ENCODE assay signal across 14 cellular contexts in the genomic region with DNA sequence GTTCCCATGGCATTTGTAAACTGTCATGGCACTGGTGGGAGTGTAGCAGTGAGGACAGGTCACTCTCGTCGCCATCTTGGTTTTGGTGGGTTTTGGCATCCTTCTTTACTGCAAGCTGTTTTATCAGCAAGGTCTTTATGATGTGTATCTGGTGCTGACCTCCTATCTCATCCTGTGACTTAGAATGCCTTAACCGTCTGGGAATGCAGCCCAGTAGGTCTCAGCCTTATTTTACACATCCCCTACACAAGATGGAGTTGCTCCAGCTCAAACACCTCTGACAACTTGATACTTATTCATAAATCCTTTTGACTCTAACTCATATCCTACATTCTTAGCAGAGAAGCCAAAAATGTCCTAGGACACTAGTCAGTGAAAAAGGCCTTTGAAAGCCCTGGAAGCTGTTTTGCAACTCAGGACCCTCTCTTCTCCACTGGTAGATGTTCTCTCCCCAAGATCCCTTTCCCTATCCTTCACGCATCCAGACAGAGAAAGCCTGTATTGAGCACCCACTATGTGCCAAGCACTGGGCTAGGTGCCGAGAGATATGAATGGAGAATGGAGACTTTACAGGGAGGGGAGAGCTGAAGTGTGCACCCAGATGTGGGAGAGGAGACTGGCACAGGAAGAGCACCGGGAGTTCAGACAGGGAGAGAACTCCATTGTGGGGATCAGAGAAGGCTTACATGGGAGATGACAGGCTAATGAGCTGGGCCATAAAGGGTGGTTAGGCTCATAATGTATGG. TPM values are rescaled to one million over a fixed set of nuclear protein-coding genes. Genes with fewer than 3 reads are reported as not detected.
DNase-seq lines count a peak whose midpoint lies in the region; ATAC-seq, FAIRE-seq and TF ChIP-seq lines count a peak whose summit lies in the region.
"Had no signal": no experiment of that assay in that cellular context is flagged by ENCODE, and none has a peak within 500 bp of the region (broad histone marks: within the 10 kb centered on the region; RNA-seq: fewer than 3 reads in every experiment).

No MANE protein-coding gene starts in this region.

- H4K20me1 ChIP-seq in H1 (replicated peaks in 1 of 2; ENCODE audit: control insufficient read depth in 1 of 2, insufficient read depth in 2 of 2, low read length in 2 of 2) (no peaks in the 10 kb centered on the region), neural progenitor cell (ENCODE audit: low read depth) (no peaks in the 10 kb centered on the region)

- no peak overlapping the region for H3K56ac ChIP-seq in H1 (replicated peaks; ENCODE audit: insufficient read length, low read depth, low read length)

- ATAC-seq in GM19023 (IDR thresholded peaks at IDR 0.05; ENCODE audit: unreplicated experiment): no peak
- no peak for ATAC-seq in HG03175 (IDR thresholded peaks at IDR 0.05; ENCODE audit: unreplicated experiment)

- H3K27me3 ChIP-seq in H1 (replicated peaks in 1 of 4; ENCODE audit: control insufficient read depth in 3 of 4, extremely low read depth in 1 of 4, insufficient read depth in 3 of 4, low read length in 3 of 4) (peaks cover 0 to 4% (median under 1%) of the 10 kb centered on the region in 4 experiments; a peak in 2 of 7 replicates), neural progenitor cell (peaks cover 15% of the 10 kb centered on the region), small intestine (ENCODE audit: control insufficient read depth in 2 of 2, insufficient read depth in 2 of 2, low read length in 2 of 2) (no peaks in the 10 kb centered on the region)

- peaks cover 17% of the 10 kb centered on the region for H3K4me1 Mint-ChIP-seq in neural progenitor cell
- H3K4me1 Mint-ChIP-seq: natural killer cell had no signal

- H3K9ac ChIP-seq in SK-N-MC (ENCODE audit: insufficient read length) (no peak overlapping the region), H1 (replicated peaks in 1 of 4; ENCODE audit: extremely low read depth in 1 of 4, low read depth in 3 of 4, low read length in 3 of 4) (no peak overlapping the region), neural progenitor cell (no peak overlapping the region)

- H3K9me3 ChIP-seq in SK-N-MC (ENCODE audit: low read depth, low read length) (no peaks in the 10 kb centered on the region), H1 (ENCODE audit: insufficient read depth in 2 of 2, low read depth in 1 of 2, low read length in 1 of 2) (no peaks in the 10 kb centered on the region), neural progenitor cell (ENCODE audit: low read depth) (no peaks in the 10 kb centered on the region), small intestine (ENCODE audit: control insufficient read depth, low read depth) (no peaks in the 10 kb centered on the region)
- H3K9me3 ChIP-seq: lower lobe of right lung, thoracic aorta had no signal

- no peak overlapping the region for H2BK5ac ChIP-seq in H1 (ENCODE audit: low read depth, low read length)

- 0 out of 2 replicates have a peak overlapping the region, but pooled peaks have one; percentile 18 for H2BK15ac ChIP-seq in H1 (ENCODE audit: low read length)

- H3K79me2 ChIP-seq in H1 (ENCODE audit: control insufficient read depth in 1 of 2, insufficient read depth in 2 of 2, low read length in 2 of 2) (no peaks in the 10 kb centered on the region), neural progenitor cell (ENCODE audit: low read depth) (no peaks in the 10 kb centered on the region)

- TF ChIP-seq RAD21 in H1 (IDR thresholded peaks at IDR 0.05 in 1 of 2, conservative IDR thresholded peaks at IDR 0.05 in 1 of 2; ENCODE audit: low read depth in 2 of 2, low read length in 2 of 2): no peak

- H4K91ac ChIP-seq in H1 (replicated peaks; ENCODE audit: insufficient read length, low read length): no peak overlapping the region

- no peak overlapping the region for H3K4me3 Mint-ChIP-seq in neural progenitor cell
- H3K4me3 Mint-ChIP-seq: activated CD4-positive, alpha-beta memory T cell treated with anti-CD3 and anti-CD28 coated beads for 36 hours; natural killer cell; T-helper 1 cell treated with Interleukin-12 subunit alpha and Interleukin-12 subunit beta and Interleukin-4 antibody, amounts not matched to agents 30 μg/mL and 1 μg/mL, for 36 hours; WTC11 had no signal

- H3K4me1 ChIP-seq in H1 (replicated peaks in 1 of 4; ENCODE audit: control insufficient read depth in 3 of 4, insufficient read depth in 4 of 4, low read length in 3 of 4): peaks cover 3 to 5% (median 5%) of the 10 kb centered on the region in 4 experiments; a peak in 6 of 7 replicates
- no peaks in the 10 kb centered on the region for H3K4me1 ChIP-seq in neural progenitor cell
- peaks cover 0 to 3% of the 10 kb centered on the region in 2 donors for H3K4me1 ChIP-seq in small intestine (ENCODE audit: control insufficient read depth in 2 of 2, insufficient read depth in 1 of 2, low read depth in 1 of 2, low read length in 1 of 2)

- H2BK120ac ChIP-seq in H1 (replicated peaks; ENCODE audit: low read depth, low read length): no peak overlapping the region

- H3F3A ChIP-seq in neural progenitor cell (ENCODE audit: low read depth): peaks cover 5% of the 10 kb centered on the region

- H3K27me3 Mint-ChIP-seq in neural progenitor cell (ENCODE audit: insufficient read depth, low read depth): peaks cover 5% of the 10 kb centered on the region
- H3K27me3 Mint-ChIP-seq: activated CD4-positive, alpha-beta memory T cell treated with anti-CD3 and anti-CD28 coated beads for 36 hours had no signal

- no peak overlapping the region for H3K27ac Mint-ChIP-seq in neural progenitor cell
- H3K27ac Mint-ChIP-seq: activated CD4-positive, alpha-beta memory T cell treated with anti-CD3 and anti-CD28 coated beads for 36 hours; natural killer cell; T-helper 1 cell treated with Interleukin-12 subunit alpha and Interleukin-12 subunit beta and Interleukin-4 antibody, amounts not matched to agents 30 μg/mL and 1 μg/mL, for 36 hours; WTC11 had no signal

- no peak overlapping the region for H3K4me3 ChIP-seq in SK-N-MC
- no peak overlapping the region for H3K4me3 ChIP-seq in H1 (ENCODE audit: extremely low read depth in 1 of 4, insufficient read depth in 2 of 4, low read depth in 3 of 4, low read length in 4 of 4)
- no peak overlapping the region for H3K4me3 ChIP-seq in neural progenitor cell
- no peak overlapping the region for H3K4me3 ChIP-seq in small intestine (ENCODE audit: low read depth in 1 of 2, low read length in 2 of 2)
- H3K4me3 ChIP-seq: lower lobe of right lung, thoracic aorta had no signal

- H2BK12ac ChIP-seq in H1 (ENCODE audit: low read depth, low read length): no peak overlapping the region

- no peak for TF ChIP-seq CTCF in H1 (IDR thresholded peaks at IDR 0.05; ENCODE audit: control extremely low read depth in 1 of 3, insufficient read depth in 1 of 3, low read depth in 1 of 3, low read length in 3 of 3)
- no peak for TF ChIP-seq CTCF in neural progenitor cell (IDR thresholded peaks at IDR 0.05)

- H4K5ac ChIP-seq in H1 (ENCODE audit: insufficient read length, low read depth, low read length): no peak overlapping the region

- no peak for TF ChIP-seq EP300 in H1 (IDR thresholded peaks at IDR 0.05; ENCODE audit: borderline replicate concordance in 1 of 2, low read depth in 2 of 2, low read length in 2 of 2)

- no peaks in the 10 kb centered on the region for H3K79me1 ChIP-seq in H1 (ENCODE audit: low read depth, low read length)

- H3K4me2 ChIP-seq in H1 (ENCODE audit: insufficient read depth in 1 of 2, low read depth in 2 of 2, low read length in 2 of 2): no peak overlapping the region
- no peak overlapping the region for H3K4me2 ChIP-seq in neural progenitor cell

- no peak overlapping the region for H3K4ac ChIP-seq in H1 (replicated peaks; ENCODE audit: insufficient read length, low read depth, low read length)

- H4K8ac ChIP-seq in H1 (ENCODE audit: extremely low read depth, insufficient read depth, low read length): no peak overlapping the region

- TF ChIP-seq POLR2A in H1 (IDR thresholded peaks at IDR 0.05; ENCODE audit: control extremely low read depth in 1 of 2, low read depth in 2 of 2, low read length in 2 of 2): no peak

- no peaks in the 10 kb centered on the region for H3K9me3 Mint-ChIP-seq in neural progenitor cell
- H3K9me3 Mint-ChIP-seq: activated CD4-positive, alpha-beta memory T cell treated with anti-CD3 and anti-CD28 coated beads for 36 hours; natural killer cell; T-helper 1 cell treated with Interleukin-12 subunit alpha and Interleukin-12 subunit beta and Interleukin-4 antibody, amounts not matched to agents 30 μg/mL and 1 μg/mL, for 36 hours; WTC11 had no signal

- no peaks in the 10 kb centered on the region; the same call in 1 of the 2 replicates for H3K23me2 ChIP-seq in H1 (ENCODE audit: low read depth, low read length)

- FAIRE-seq in H1 (lab: Jason Lieb, UNC) (no peak), small intestine (lab: Jason Lieb, UNC) (no peak)

- H3K36me3 ChIP-seq in SK-N-MC (ENCODE audit: insufficient read depth, low read length) (no peaks in the 10 kb centered on the region), H1 (ENCODE audit: control insufficient read depth in 2 of 4, insufficient read depth in 4 of 4, low read length in 3 of 4) (no peaks in the 10 kb centered on the region), neural progenitor cell (no peaks in the 10 kb centered on the region), small intestine (ENCODE audit: control insufficient read depth in 2 of 2, insufficient read depth in 2 of 2, low read length in 2 of 2) (no peaks in the 10 kb centered on the region)
- H3K36me3 ChIP-seq: lower lobe of right lung, thoracic aorta had no signal

- H3K14ac ChIP-seq in H1 (ENCODE audit: insufficient read length): no peak overlapping the region

- H2AFZ ChIP-seq in H1 (ENCODE audit: low read length) (peak overlapping the region; percentile 49), neural progenitor cell (replicated peaks) (peak overlapping the region; percentile 35)

- POLR2A ChIA-PET in H1 (lab: Charles Lee; ENCODE audit: partially characterized antibody): interaction anchor here (0.8 to 6.3 kb wide), 5 partner anchors 12 to 136 kb away, joined by 3 to 52 read pairs (median 5); no protein-coding TSS in a partner anchor

- H3K23ac ChIP-seq in H1 (ENCODE audit: insufficient read length): no peak overlapping the region

- no peaks in the 10 kb centered on the region for H3K36me3 Mint-ChIP-seq in neural progenitor cell
- H3K36me3 Mint-ChIP-seq: natural killer cell, WTC11 had no signal

- no peak overlapping the region for H2AK5ac ChIP-seq in H1 (ENCODE audit: low read depth, low read length)

- no peak overlapping the region for H2BK20ac ChIP-seq in H1 (ENCODE audit: low read length)

- CTCF ChIA-PET in H1 (lab: Charles Lee; ENCODE audit: partially characterized antibody): interaction anchor here (0.8 to 43.8 kb wide), 53 partner anchors 8 to 486 kb away, joined by 3 to 929 read pairs (median 5); a partner anchor contains a TSS

- 93% methylated on average over 6 of the region's 6 CpGs; no CpG with 5 or more reads in 1 of the 2 experiments for WGBS in H1 (ENCODE audit: extremely low coverage in 1 of 2, insufficient coverage in 1 of 2, insufficient read length in 1 of 2, insufficient replicate concordance in 2 of 2, low coverage in 1 of 2, low lambda C conversion rate in 2 of 2, missing lambda C conversion rate in 1 of 2), 2 experiments
- WGBS in small intestine, 3 donors: 93 to 97% (median 96%) methylated on average over 6 of the region's 6 CpGs

- no peak for DNase-seq in SK-N-MC (ENCODE audit: low read depth, low spot score)
- DNase-seq in H1 (ENCODE audit: low read depth in 1 of 2, low spot score in 2 of 2): no peak
- DNase-seq in neural progenitor cell (ENCODE audit: low spot score): no peak
- DNase-seq in NCI-H2196 (lab: John Stamatoyannopoulos, UW; ENCODE audit: unreplicated experiment): no peak
- no peak for DNase-seq in small intestine

- H3K27ac ChIP-seq in SK-N-MC: peak overlapping the region; percentile 98
- H3K27ac ChIP-seq in H1 (ENCODE audit: low read depth, low read length): no peak overlapping the region
- H3K27ac ChIP-seq in neural progenitor cell: no peak overlapping the region
- H3K27ac ChIP-seq in temporal lobe (ENCODE audit: low read depth, low read length): peak overlapping the region; percentile 80
- H3K27ac ChIP-seq in small intestine (ENCODE audit: low read depth in 1 of 2, low read length in 1 of 2): peak overlapping the region in 1 of 2 donors; percentile 23

- no peak overlapping the region for H3K18ac ChIP-seq in H1 (ENCODE audit: extremely low read depth, low read length)

RNA-seq across cellular contexts. Expression of a gene that starts 6.7 kb away (rescaled TPM):
- 22.3 and 24.1 TPM in 2 replicates for total RNA-seq in H1 (2021; fragmentation: NEBNext Ultra II Directional; extraction: Animal tissue kit (Norgen Biotek cat#: 25700))
- polyA plus RNA-seq in H1 (2011; rRNA removed): 13.2 and 14.2 TPM in 2 replicates
- polyA plus RNA-seq in H1 (2011; cell fraction: cytosol; rRNA removed): 13.4 TPM
- polyA plus RNA-seq in H1 (2011; cell fraction: nucleus; rRNA removed): 14.7 TPM
- polyA plus RNA-seq in H1 (2012, experiment 1 of 2): 12.4 to 15.0 TPM (median 13.8 TPM) in 4 replicates
- 20.3 TPM for polyA plus RNA-seq in H1 (2012, experiment 2 of 2)
- polyA plus RNA-seq in H1 (2013, experiment 1 of 2): 15.9 TPM
- polyA plus RNA-seq in H1 (2013, experiment 2 of 2): 15.4 TPM
- polyA minus RNA-seq in H1 (2011; rRNA and poly(A)+ RNA removed): 10.5 and 12.6 TPM in 2 replicates
- 9.5 TPM for polyA minus RNA-seq in H1 (2011; cell fraction: cytosol; rRNA and poly(A)+ RNA removed)
- polyA minus RNA-seq in H1 (2011; cell fraction: nucleus; rRNA and poly(A)+ RNA removed): 9.3 TPM
- 2.5 and 4.1 TPM in 2 replicates for total RNA-seq in neural progenitor cell (ENCODE audit: low replicate concordance)
- total RNA-seq in temporal lobe: 23.1 TPM
- 100 to 1,000 TPM in 2 of 3 donors, 10 to 100 TPM in 1; 98.6 to 181 (median 126) TPM for polyA plus RNA-seq in small intestine

RNA-seq across cellular contexts. Expression of a gene that starts 25.3 kb away (rescaled TPM):
- 42.7 and 43.6 TPM in 2 replicates for total RNA-seq in H1 (2021; fragmentation: NEBNext Ultra II Directional; extraction: Animal tissue kit (Norgen Biotek cat#: 25700))
- polyA plus RNA-seq in H1 (2011; rRNA removed): 9.9 and 12.2 TPM in 2 replicates
- polyA plus RNA-seq in H1 (2011; cell fraction: cytosol; rRNA removed): 6.1 TPM
- polyA plus RNA-seq in H1 (2011; cell fraction: nucleus; rRNA removed): 21.8 TPM
- polyA plus RNA-seq in H1 (2012, experiment 1 of 2): 18.4 to 24.2 TPM (median 23.3 TPM) in 4 replicates
- 6.4 TPM for polyA plus RNA-seq in H1 (2012, experiment 2 of 2)
- polyA plus RNA-seq in H1 (2013, experiment 1 of 2): 16.4 TPM
- 14.6 TPM for polyA plus RNA-seq in H1 (2013, experiment 2 of 2)
- 23.8 and 26.1 TPM in 2 replicates for polyA minus RNA-seq in H1 (2011; rRNA and poly(A)+ RNA removed)
- polyA minus RNA-seq in H1 (2011; cell fraction: cytosol; rRNA and poly(A)+ RNA removed): 24.7 TPM
- polyA minus RNA-seq in H1 (2011; cell fraction: nucleus; rRNA and poly(A)+ RNA removed): 27.6 TPM
- total RNA-seq in neural progenitor cell (ENCODE audit: low replicate concordance): 60.7 and 83.0 TPM in 2 replicates
- total RNA-seq in temporal lobe: 78.4 TPM
- polyA plus RNA-seq in small intestine: 1 to 10 TPM in 1 of 3 donors, under 1 TPM in 2; 0.67 to 6.4 (median 0.81) TPM

RNA-seq across cellular contexts. Expression of a gene that starts 44.7 kb away (rescaled TPM):
- 27.5 and 27.7 TPM in 2 replicates for total RNA-seq in H1 (2021; fragmentation: NEBNext Ultra II Directional; extraction: Animal tissue kit (Norgen Biotek cat#: 25700))
- polyA plus RNA-seq in H1 (2011; rRNA removed) (25.5 and 42.8 TPM in 2 replicates), small intestine (10 to 100 TPM in 1 of 3 donors, 1 to 10 TPM in 1, under 1 TPM in 1; 0.89 to 13.3 (median 5.7) TPM)
- 54.2 TPM for polyA plus RNA-seq in H1 (2011; cell fraction: cytosol; rRNA removed)
- 49.9 TPM for polyA plus RNA-seq in H1 (2011; cell fraction: nucleus; rRNA removed)
- 20.2 to 38.8 TPM (median 34.1 TPM) in 4 replicates for polyA plus RNA-seq in H1 (2012, experiment 1 of 2)
- polyA plus RNA-seq in H1 (2012, experiment 2 of 2): 27.9 TPM
- polyA plus RNA-seq in H1 (2013, experiment 1 of 2): 10.0 TPM
- 11.0 TPM for polyA plus RNA-seq in H1 (2013, experiment 2 of 2)
- polyA minus RNA-seq in H1 (2011; rRNA and poly(A)+ RNA removed): 10.2 and 11.8 TPM in 2 replicates
- 26.1 TPM for polyA minus RNA-seq in H1 (2011; cell fraction: cytosol; rRNA and poly(A)+ RNA removed)
- 40.8 TPM for polyA minus RNA-seq in H1 (2011; cell fraction: nucleus; rRNA and poly(A)+ RNA removed)
- total RNA-seq in neural progenitor cell (ENCODE audit: low replicate concordance) (1.9 and 11.8 TPM in 2 replicates), temporal lobe (7.1 TPM)

Comparison
In these comparisons a context has a peak if more than half of its experiments do, and no peak if none do; other contexts are left out.
1. H3K27ac ChIP-seq: peak in SK-N-MC (single experiment) and temporal lobe (single experiment); none in H1 (single experiment) and neural progenitor cell (single experiment).